1 cellular context compared by ENCODE assay signal in the genomic region with DNA sequence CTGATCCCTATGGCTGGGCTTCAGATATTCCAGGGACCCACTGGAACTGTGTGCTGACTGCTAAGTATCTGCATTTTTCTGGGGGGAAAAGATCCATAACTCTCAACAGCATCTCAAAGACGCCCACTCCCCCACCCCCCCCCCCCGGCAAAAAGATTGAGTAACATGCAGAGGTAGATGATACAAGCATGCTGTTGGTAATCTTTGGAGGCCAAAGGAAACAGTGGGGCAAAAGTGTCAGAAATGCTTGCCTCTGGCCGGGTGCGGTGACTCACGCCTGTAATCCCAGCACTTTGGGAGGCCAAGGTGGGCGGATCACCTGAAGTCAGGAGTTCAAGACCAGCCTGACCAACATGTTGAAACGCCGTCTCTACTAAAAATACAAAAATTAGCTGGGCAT.
TF ChIP-seq lines count a peak whose summit lies in the region.

No MANE protein-coding gene starts in this region.

TF ChIP-seq in K562, 482 proteins besides CTCF, POLR2A, EP300 and RAD21 (continued from another document):
- no peak for TF ChIP-seq CTBP1 (IDR thresholded peaks at IDR 0.05; ENCODE audit: borderline replicate concordance)
- no peak for TF ChIP-seq ZNF75A (CRISPR knock-in tag; IDR thresholded peaks at IDR 0.05)
